In the genomic region with DNA sequence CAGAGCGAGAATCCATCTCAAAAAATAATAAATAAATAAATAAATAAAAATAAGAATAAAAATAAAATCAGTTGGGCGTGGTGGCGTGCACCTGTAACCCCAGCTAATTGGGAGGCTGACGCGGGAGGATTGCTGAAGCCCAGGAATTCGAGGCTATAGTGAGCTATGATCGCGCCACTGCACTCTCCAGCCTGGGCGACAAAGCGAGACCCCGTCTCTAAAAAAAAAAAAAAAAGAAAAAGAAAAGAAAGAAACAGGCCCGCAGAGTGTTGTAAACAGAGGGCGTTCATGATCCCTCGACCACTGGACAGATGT, we compare ENCODE assay signal across 9 cellular contexts. TPM values are rescaled to one million over a fixed set of nuclear protein-coding genes. Genes with fewer than 3 reads are reported as not detected.
A peak's percentile ranks its signal among the peaks of the same experiment; 100 is the strongest.
DNase-seq lines count a peak whose midpoint lies in the region; ATAC-seq, FAIRE-seq and TF ChIP-seq lines count a peak whose summit lies in the region.
"Had no signal": no experiment of that assay in that cellular context is flagged by ENCODE, and none has a peak within 500 bp of the region (broad histone marks: within the 10 kb centered on the region; RNA-seq: fewer than 3 reads in every experiment).

No MANE protein-coding gene starts in this region.

- H3K36me3 Mint-ChIP-seq in chondrocyte (ENCODE audit: low read depth): peaks cover 6% of the 10 kb centered on the region
- H3K36me3 Mint-ChIP-seq in natural killer cell: no peaks in the 10 kb centered on the region

- H3K27me3 Mint-ChIP-seq in chondrocyte (ENCODE audit: low read depth) (no peaks in the 10 kb centered on the region), natural killer cell (ENCODE audit: low read depth in 2 of 2) (no peaks in the 10 kb centered on the region)

- no peak for FAIRE-seq in D721Med (lab: Jason Lieb, UNC)

- H3K4me1 Mint-ChIP-seq in chondrocyte (ENCODE audit: low read depth) (peaks cover 31% of the 10 kb centered on the region), natural killer cell (peaks cover 36 to 56% of the 10 kb centered on the region in 2 donors)

- peak overlapping the region; percentile 72 for H3K27ac ChIP-seq in KOPT-K1 (ENCODE audit: low read depth, low read length, poor library complexity, severe bottlenecking)

- H3K9me3 ChIP-seq in KOPT-K1 (ENCODE audit: insufficient read depth, low read length, poor library complexity, severe bottlenecking): no peaks in the 10 kb centered on the region

- H3K4me3 ChIP-seq in AG09309 (ENCODE audit: control insufficient read depth, low read depth, low read length): peak overlapping the region; percentile 83

- intact Hi-C loops in natural killer cell (cut with micrococcal nuclease): loop anchor here (5.0 kb wide), 1 partner anchor 177 kb away; no protein-coding TSS in a partner anchor

- no peak for TF ChIP-seq CTCF in AG09309 (IDR thresholded peaks at IDR 0.05; ENCODE audit: control insufficient read depth, insufficient read depth, low read depth, low read length, missing control alignments)
- no peak for TF ChIP-seq CTCF in chondrocyte (IDR thresholded peaks at IDR 0.05)
- no peak for TF ChIP-seq CTCF in natural killer cell (IDR thresholded peaks at IDR 0.05)
- no peak for TF ChIP-seq CTCF in D721Med (IDR thresholded peaks at IDR 0.05; ENCODE audit: insufficient read depth, missing control alignments)

- no peaks in the 10 kb centered on the region for H3K36me3 ChIP-seq in KOPT-K1 (ENCODE audit: insufficient read depth, low read length)

- H3K4me3 Mint-ChIP-seq in chondrocyte (ENCODE audit: unreplicated experiment): peak overlapping the region; percentile 79
- H3K4me3 Mint-ChIP-seq in natural killer cell: peak overlapping the region; percentile 90

- peak in 1 of 3 donors; percentile 1 for ATAC-seq in natural killer cell

- DNase-seq in AG09309 (ENCODE audit: low read depth): no peak
- DNase-seq in chondrocyte (ENCODE audit: low spot score): no peak
- no peak for DNase-seq in natural killer cell
- DNase-seq in NCI-H2227 (lab: John Stamatoyannopoulos, UW; ENCODE audit: unreplicated experiment): no peak
- DNase-seq in D721Med (ENCODE audit: insufficient read length, low spot score): no peak
- no peak for DNase-seq in NCI-H1694 treated with DMSO at 0.1 percent for 48 hours (lab: John Stamatoyannopoulos, UW)
- DNase-seq in activated gamma-delta T cell treated with Interleukin-2 at 50 U/mL for 16 hours: no peak
- DNase-seq: NCI-H2107 had no signal

- H3K27ac Mint-ChIP-seq in chondrocyte (ENCODE audit: unreplicated experiment) (peak overlapping the region; percentile 84), natural killer cell (peak overlapping the region; percentile 82 to 88)

- H3K9me3 Mint-ChIP-seq in chondrocyte (ENCODE audit: low read depth) (no peaks in the 10 kb centered on the region), natural killer cell (no peaks in the 10 kb centered on the region)

RNA-seq across cellular contexts. Expression of a gene that starts 5.4 kb away (rescaled TPM):
- total RNA-seq in chondrocyte (13.0 to 14.8 TPM (median 14.5 TPM) in 3 replicates), natural killer cell (10 to 100 TPM; 31.2 to 53.5 (median 38.7) TPM)

RNA-seq across cellular contexts. Expression of a gene that starts 7.2 kb away (rescaled TPM):
- total RNA-seq in chondrocyte (3.6 to 4.9 TPM (median 4.5 TPM) in 3 replicates), natural killer cell (1 to 10 TPM; 2.0 to 3.8 (median 3.7) TPM)

RNA-seq across cellular contexts. Expression of a gene that starts 23.7 kb away (rescaled TPM):
- total RNA-seq in chondrocyte (36.7 to 43.6 TPM (median 40.3 TPM) in 3 replicates), natural killer cell (100 to 1,000 TPM in 1 of 3 donors, 10 to 100 TPM in 2; 57.3 to 102 (median 83.3) TPM)

RNA-seq across cellular contexts. Expression of a gene that starts 30.4 kb away (rescaled TPM):
- total RNA-seq in chondrocyte: 0.20 to 0.53 TPM (median 0.46 TPM) in 3 replicates
- total RNA-seq in natural killer cell: under 1 TPM in 2 of 3 donors, not detected in 1; 0.14 to 0.29 TPM

RNA-seq across cellular contexts. Expression of a gene that starts 45.1 kb away (rescaled TPM):
- total RNA-seq in chondrocyte: 48.3 to 53.9 TPM (median 53.1 TPM) in 3 replicates
- 10 to 100 TPM; 16.8 to 25.2 (median 18.3) TPM for total RNA-seq in natural killer cell
